16 cellular contexts compared by ENCODE assay signal in the genomic region with DNA sequence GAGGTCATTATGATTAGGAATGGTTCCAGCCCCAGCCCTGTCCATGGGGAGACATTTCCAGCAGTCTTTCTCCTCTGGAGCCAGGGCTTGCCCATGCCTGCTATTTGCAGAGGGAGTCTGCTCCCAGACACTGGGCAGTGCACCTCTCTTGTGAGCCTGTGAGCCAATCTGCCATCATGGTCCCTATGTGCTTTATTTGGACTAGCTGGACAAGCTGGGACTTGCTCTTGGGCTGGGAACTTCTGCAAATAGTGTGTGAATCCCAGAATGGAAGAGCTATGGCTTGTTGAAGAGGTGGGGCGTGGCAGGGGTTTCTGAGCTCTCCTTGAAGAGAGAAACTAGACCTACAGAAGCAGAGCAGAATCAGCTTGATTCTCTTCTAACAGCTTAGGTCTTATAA. TPM values are rescaled to one million over a fixed set of nuclear protein-coding genes. Genes with fewer than 3 reads are reported as not detected.
A peak's percentile ranks its signal among the peaks of the same experiment; 100 is the strongest.
DNase-seq lines count a peak whose midpoint lies in the region; ATAC-seq and TF ChIP-seq lines count a peak whose summit lies in the region.
"Had no signal": no experiment of that assay in that cellular context is flagged by ENCODE, and none has a peak within 500 bp of the region (broad histone marks: within the 10 kb centered on the region; RNA-seq: fewer than 3 reads in every experiment).

No MANE protein-coding gene starts in this region.

- no peaks in the 10 kb centered on the region for H3K9me3 Mint-ChIP-seq in osteocyte (ENCODE audit: unreplicated experiment)

- H3K36me3 Mint-ChIP-seq in osteocyte (ENCODE audit: unreplicated experiment): no peaks in the 10 kb centered on the region
- H3K36me3 Mint-ChIP-seq: CD4-positive, alpha-beta memory T cell had no signal

- no peak overlapping the region for H3K4me3 Mint-ChIP-seq in osteocyte (ENCODE audit: unreplicated experiment)
- H3K4me3 Mint-ChIP-seq: CD4-positive, alpha-beta memory T cell had no signal

- peaks cover 9% of the 10 kb centered on the region for H3K27me3 Mint-ChIP-seq in osteocyte (ENCODE audit: unreplicated experiment)

- TF ChIP-seq CTCF in osteocyte (IDR thresholded peaks at IDR 0.05): no peak

- DNase-seq in NCI-H1417 (lab: John Stamatoyannopoulos, UW): peak; percentile 4 to 83 (median 36)
- no peak for DNase-seq in NCI-H1417 treated with DMSO at 0.1 percent for 48 hours (lab: John Stamatoyannopoulos, UW)
- peak; percentile 10 for DNase-seq in NCI-H187 treated with DMSO at 0.1 percent for 48 hours (lab: John Stamatoyannopoulos, UW)
- DNase-seq in NCI-H748 (lab: John Stamatoyannopoulos, UW; ENCODE audit: unreplicated experiment): peak; percentile 55
- peak; percentile 42 for DNase-seq in osteocyte (ENCODE audit: extremely low spot score, unreplicated experiment)
- no peak for DNase-seq in GOT3 (lab: John Stamatoyannopoulos, UW)
- DNase-seq in stimulated activated naive CD8-positive, alpha-beta T cell treated with anti-CD3 and anti-CD28 coated beads, Interleukin-15, Interleukin-2, amounts not matched to agents 100 U/mL and 50 U/mL, for 24 hours: no peak
- DNase-seq: CD4-positive, alpha-beta memory T cell; NCI-H1092 treated with DMSO at 0.1 percent for 48 hours; NCI-H2081 treated with DMSO at 0.1 percent for 48 hours; NCI-H2227 treated with DMSO at 0.1 percent for 48 hours; NCI-H82; PC-9 had no signal

- H3K4me1 Mint-ChIP-seq in osteocyte (ENCODE audit: unreplicated experiment): peaks cover 3% of the 10 kb centered on the region
- H3K4me1 Mint-ChIP-seq: CD4-positive, alpha-beta memory T cell had no signal

- no peak overlapping the region for H3K27ac Mint-ChIP-seq in osteocyte (ENCODE audit: unreplicated experiment)
- H3K27ac Mint-ChIP-seq: CD4-positive, alpha-beta memory T cell had no signal

- ATAC-seq in stimulated activated naive CD8-positive, alpha-beta T cell treated with anti-CD3 and anti-CD28 coated beads, Interleukin-15, Interleukin-2, amounts not matched to agents 100 U/mL and 50 U/mL, for 24 hours: no peak
- no peak for ATAC-seq in GM18520 (IDR thresholded peaks at IDR 0.05; ENCODE audit: unreplicated experiment)

RNA-seq across cellular contexts. Expression of a gene that starts 53.7 kb away (rescaled TPM):
- total RNA-seq in osteocyte: not detected in 2 replicates
- total RNA-seq: A172; CD4-positive, alpha-beta memory T cell; MCF 10A; PC-9 had no signal

Comparison
In these comparisons a context has a peak if more than half of its experiments do, and no peak if none do; other contexts are left out.
1. DNase-seq: peak in NCI-H1417 (3 of 3), NCI-H187 treated with DMSO at 0.1 percent for 48 hours (single experiment), NCI-H748 (single experiment) and osteocyte (single experiment); none in NCI-H1417 treated with DMSO at 0.1 percent for 48 hours (single experiment), GOT3 (single experiment) and stimulated activated naive CD8-positive, alpha-beta T cell treated with anti-CD3 and anti-CD28 coated beads, Interleukin-15, Interleukin-2, amounts not matched to agents 100 U/mL and 50 U/mL, for 24 hours (single experiment).